ENCODE assay signal across 8 cellular contexts in genomic region chr12:26971963-26972362, GRCh38. TPM values are rescaled to one million over a fixed set of nuclear protein-coding genes. Genes with fewer than 3 reads are reported as not detected.
DNase-seq lines count a peak whose midpoint lies in the region; ATAC-seq, FAIRE-seq and TF ChIP-seq lines count a peak whose summit lies in the region.

No MANE protein-coding gene starts in this region.

- TF ChIP-seq CTCF in heart left ventricle (IDR thresholded peaks at IDR 0.05) (no peak), D721Med (IDR thresholded peaks at IDR 0.05; ENCODE audit: insufficient read depth, missing control alignments) (no peak)

- H3K36me3 ChIP-seq in heart left ventricle = peaks cover 0 to 97% (median 62%) of the 10 kb centered on the region in 9 donors

- no peaks in the 10 kb centered on the region for H3K9me3 ChIP-seq in heart left ventricle

- 86 to 93% (median 88%) methylated on average over 2 of the region's 2 CpGs for WGBS in heart left ventricle, 4 donors

- no peak overlapping the region for H3K4me3 ChIP-seq in heart left ventricle

- peaks cover 0 to 10% (median 0%) of the 10 kb centered on the region in 12 donors for H3K4me1 ChIP-seq in heart left ventricle

- H3K27me3 ChIP-seq in heart left ventricle = no peaks in the 10 kb centered on the region

- DNase-seq in activated CD8-positive, alpha-beta memory T cell treated with anti-CD3 and anti-CD28 coated beads, Interleukin-2, amount 50 U/mL, for 24 hours (ENCODE audit: extremely low read depth) = peak; percentile 27
- DNase-seq in stimulated activated CD8-positive, alpha-beta memory T cell treated with anti-CD3 and anti-CD28 coated beads, Interleukin-12 subunit alpha, Interleukin-12 subunit beta, amount 100 ng/mL, for 1 hour (ENCODE audit: low read depth) = peak; percentile 27
- DNase-seq in H54 (ENCODE audit: insufficient read length, low spot score) (no peak), heart left ventricle (no peak), D721Med (ENCODE audit: insufficient read length, low spot score) (no peak), NCI-H2107 (lab: John Stamatoyannopoulos, UW) (no peak)

- TF ChIP-seq POLR2A in H54 (IDR thresholded peaks at IDR 0.05; ENCODE audit: low read depth, low read length) (no peak), heart left ventricle (IDR thresholded peaks at IDR 0.05) (no peak)

- ATAC-seq in GM19043 (IDR thresholded peaks at IDR 0.05; ENCODE audit: low read depth, unreplicated experiment) (peak; percentile 94), HG03135 (IDR thresholded peaks at IDR 0.05; ENCODE audit: unreplicated experiment) (peak; percentile 95), heart left ventricle (no peak)

- no peak overlapping the region for H3K27ac ChIP-seq in heart left ventricle

- FAIRE-seq in H54 (lab: Jason Lieb, UNC) (no peak), D721Med (lab: Jason Lieb, UNC) (no peak)

- intact Hi-C loops in heart left ventricle (cut with DNase I) = no loop called here

RNA-seq across cellular contexts. Expression of gene FGFR1OP2, which starts 33.7 kb away (rescaled TPM):
- 10 to 100 TPM; 26.3 to 54.9 (median 30.8) TPM for total RNA-seq in heart left ventricle
- 10 to 100 TPM; 28.0 to 44.2 TPM for polyA plus RNA-seq in heart left ventricle

RNA-seq across cellular contexts. Expression of gene INTS13, which starts 34.2 kb away (rescaled TPM):
- total RNA-seq in heart left ventricle = 10 to 100 TPM; 14.1 to 24.1 (median 18.5) TPM
- polyA plus RNA-seq in heart left ventricle = 10 to 100 TPM; 22.6 to 24.8 TPM

RNA-seq across cellular contexts. Expression of gene TM7SF3, which starts 42.2 kb away (rescaled TPM):
- total RNA-seq in heart left ventricle = 10 to 100 TPM; 13.8 to 84.0 (median 28.3) TPM
- 10 to 100 TPM in 1 of 2 donors, 1 to 10 TPM in 1; 5.8 to 16.1 TPM for polyA plus RNA-seq in heart left ventricle

RNA-seq across cellular contexts. Expression of gene MED21, which starts 50.4 kb away (rescaled TPM):
- 10 to 100 TPM; 31.0 to 61.6 (median 52.9) TPM for total RNA-seq in heart left ventricle
- polyA plus RNA-seq in heart left ventricle = 10 to 100 TPM; 32.2 to 45.9 TPM

Comparison
In these comparisons a context has a peak if more than half of its experiments do, and no peak if none do; other contexts are left out.
1. ATAC-seq: peak in GM19043 (single experiment) and HG03135 (single experiment); none in heart left ventricle (0 of 4).
2. DNase-seq: peak in activated CD8-positive, alpha-beta memory T cell treated with anti-CD3 and anti-CD28 coated beads, Interleukin-2, amount 50 U/mL, for 24 hours (single experiment) and stimulated activated CD8-positive, alpha-beta memory T cell treated with anti-CD3 and anti-CD28 coated beads, Interleukin-12 subunit alpha, Interleukin-12 subunit beta, amount 100 ng/mL, for 1 hour (single experiment); none in H54 (single experiment), heart left ventricle (0 of 5), D721Med (single experiment) and NCI-H2107 (single experiment).